Comparison of ENCODE assay signal across 21 cellular contexts in genomic region chr1:113821916-113822315, GRCh38. TPM values are rescaled to one million over a fixed set of nuclear protein-coding genes. Genes with fewer than 3 reads are reported as not detected.
DNase-seq lines count a peak whose midpoint lies in the region; ATAC-seq, FAIRE-seq and TF ChIP-seq lines count a peak whose summit lies in the region.
"Had no signal": no experiment of that assay in that cellular context is flagged by ENCODE, and none has a peak within 500 bp of the region (broad histone marks: within the 10 kb centered on the region; RNA-seq: fewer than 3 reads in every experiment).

No MANE protein-coding gene starts in this region.

- no peaks in the 10 kb centered on the region for H4K20me1 ChIP-seq in HCT116 (ENCODE audit: insufficient read depth)
- H4K20me1 ChIP-seq: BLaER1 had no signal

- no peak for DNase-seq in activated CD8-positive, alpha-beta T cell treated with anti-CD3 and anti-CD28 coated beads for 36 hours
- no peak for DNase-seq in activated CD8-positive, alpha-beta T cell treated with anti-CD3 and anti-CD28 coated beads, Interleukin-2, amount 10 ng/mL, durations not matched to agents 7 days and 5 days
- no peak for DNase-seq in A549 (ENCODE audit: low read depth in 1 of 2, low spot score in 1 of 2)
- no peak for DNase-seq in HCT116 (ENCODE audit: low read depth, low spot score)
- DNase-seq in memory B cell (ENCODE audit: low spot score in 2 of 2): no peak
- DNase-seq in DMS 273 (lab: John Stamatoyannopoulos, UW; ENCODE audit: unreplicated experiment): no peak
- DNase-seq in kidney: no peak
- no peak for DNase-seq in DMS153 (lab: John Stamatoyannopoulos, UW)
- DNase-seq: Calu3; CD8-positive, alpha-beta T cell; H7; NCI-H187; NCI-H2107; NCI-H510A treated with DMSO at 0.1 percent for 48 hours; NCI-H774; Right ventricle myocardium superior had no signal

- H3K27ac Mint-ChIP-seq in activated CD8-positive, alpha-beta T cell treated with anti-CD3 and anti-CD28 coated beads for 36 hours: peak overlapping the region; percentile 49
- H3K27ac Mint-ChIP-seq in activated CD8-positive, alpha-beta T cell treated with anti-CD3 and anti-CD28 coated beads, Interleukin-2, amount 10 ng/mL, durations not matched to agents 7 days and 5 days: no peak overlapping the region
- H3K27ac Mint-ChIP-seq in memory B cell: peak overlapping the region; percentile 41
- H3K27ac Mint-ChIP-seq: CD8-positive, alpha-beta T cell had no signal

- peak; percentile 13 for ATAC-seq in activated CD8-positive, alpha-beta T cell treated with anti-CD3 and anti-CD28 coated beads for 36 hours
- no peak for ATAC-seq in activated CD8-positive, alpha-beta T cell treated with anti-CD3 and anti-CD28 coated beads, Interleukin-2, amount 10 ng/mL, durations not matched to agents 7 days and 5 days
- ATAC-seq in A549: no peak
- ATAC-seq in HCT116: no peak
- ATAC-seq in memory B cell (ENCODE audit: low read depth): no peak
- ATAC-seq: CD8-positive, alpha-beta T cell had no signal

- H3K36me3 ChIP-seq in HCT116 (ENCODE audit: control insufficient read depth in 1 of 2, insufficient read depth in 2 of 2, low read length in 2 of 2): no peaks in the 10 kb centered on the region
- H3K36me3 ChIP-seq in kidney (ENCODE audit: control insufficient read depth in 1 of 2, insufficient read depth in 2 of 2, low read length in 2 of 2): no peaks in the 10 kb centered on the region
- H3K36me3 ChIP-seq: BLaER1 had no signal

- no peak for TF ChIP-seq CTCF in activated CD8-positive, alpha-beta T cell treated with anti-CD3 and anti-CD28 coated beads for 36 hours (IDR thresholded peaks at IDR 0.05)
- TF ChIP-seq CTCF in A549 (IDR thresholded peaks at IDR 0.05) (no peak), HCT116 (IDR thresholded peaks at IDR 0.05 in 2 of 3, conservative IDR thresholded peaks at IDR 0.05 in 1 of 3; ENCODE audit: borderline replicate concordance in 1 of 3, insufficient read depth in 1 of 3, low read depth in 2 of 3, low read length in 2 of 3) (no peak), kidney (IDR thresholded peaks at IDR 0.05; ENCODE audit: borderline replicate concordance, extremely low read depth, insufficient read depth) (no peak)

- no TSS peak for BruUV-seq in HCT116 (replicated peaks; lab: Mats Ljungman, UMichigan)

- no peaks in the 10 kb centered on the region for H3K4me1 Mint-ChIP-seq in activated CD8-positive, alpha-beta T cell treated with anti-CD3 and anti-CD28 coated beads for 36 hours (ENCODE audit: low read depth)
- no peaks in the 10 kb centered on the region for H3K4me1 Mint-ChIP-seq in activated CD8-positive, alpha-beta T cell treated with anti-CD3 and anti-CD28 coated beads, Interleukin-2, amount 10 ng/mL, durations not matched to agents 7 days and 5 days (ENCODE audit: low read depth)
- no peaks in the 10 kb centered on the region for H3K4me1 Mint-ChIP-seq in memory B cell

- TF ChIP-seq EP300 in A549 (IDR thresholded peaks at IDR 0.05): no peak

- H3K27ac ChIP-seq in A549 (no peak overlapping the region), HCT116 (ENCODE audit: low read depth, low read length) (no peak overlapping the region), kidney (ENCODE audit: low read depth in 2 of 2, low read length in 2 of 2) (no peak overlapping the region)
- H3K27ac ChIP-seq: BLaER1, KMS-11 had no signal

- H3K9ac ChIP-seq in HCT116 (ENCODE audit: low read length) (no peak overlapping the region), kidney (ENCODE audit: low read length in 2 of 2) (no peak overlapping the region)
- H3K9ac ChIP-seq: BLaER1, KMS-11 had no signal

- no peak overlapping the region for H3K4me3 ChIP-seq in A549
- H3K4me3 ChIP-seq in HCT116 (replicated peaks in 1 of 2; ENCODE audit: low read depth in 1 of 2, low read length in 2 of 2): no peak overlapping the region
- no peak overlapping the region for H3K4me3 ChIP-seq in kidney (ENCODE audit: low read length in 2 of 2)
- H3K4me3 ChIP-seq: BLaER1 had no signal

- CTCF ChIA-PET in activated CD8-positive, alpha-beta T cell treated with anti-CD3 and anti-CD28 coated beads for 36 hours (lab: Charles Lee): no interaction called here
- CTCF ChIA-PET in activated CD8-positive, alpha-beta T cell treated with anti-CD3 and anti-CD28 coated beads, Interleukin-2, amount 10 ng/mL, durations not matched to agents 7 days and 5 days (lab: Charles Lee): interaction anchor here (1.3 to 1.7 kb wide), 2 partner anchors 11 to 82 kb away, joined by 3 to 4 read pairs; partner anchors contain the start of gene AP4B1
- CTCF ChIA-PET in A549 (lab: Yijun Ruan, JAX): no interaction called here
- CTCF ChIA-PET in HCT116 (lab: Charles Lee): no interaction called here

- H3K4me2 ChIP-seq in A549: no peak overlapping the region
- H3K4me2 ChIP-seq in HCT116 (ENCODE audit: low read length): no peak overlapping the region
- H3K4me2 ChIP-seq: BLaER1, KMS-11 had no signal

- POLR2A ChIA-PET in activated CD8-positive, alpha-beta T cell treated with anti-CD3 and anti-CD28 coated beads for 36 hours (lab: Charles Lee): no interaction called here
- POLR2A ChIA-PET in activated CD8-positive, alpha-beta T cell treated with anti-CD3 and anti-CD28 coated beads, Interleukin-2, amount 10 ng/mL, durations not matched to agents 7 days and 5 days (lab: Charles Lee): no interaction called here
- POLR2A ChIA-PET in A549 (lab: Yijun Ruan, JAX): no interaction called here
- POLR2A ChIA-PET in HCT116 (lab: Charles Lee): no interaction called here

- no peaks in the 10 kb centered on the region for H3K9me3 ChIP-seq in A549
- H3K9me3 ChIP-seq in HCT116 (ENCODE audit: control insufficient read depth in 1 of 2, insufficient read depth in 1 of 2, low read depth in 1 of 2, low read length in 2 of 2): no peaks in the 10 kb centered on the region
- no peaks in the 10 kb centered on the region for H3K9me3 ChIP-seq in kidney (ENCODE audit: control insufficient read depth in 1 of 2, low read length in 2 of 2)
- H3K9me3 ChIP-seq: BLaER1 had no signal

- intact Hi-C loops in activated CD8-positive, alpha-beta T cell treated with anti-CD3 and anti-CD28 coated beads for 36 hours (cut with micrococcal nuclease): no loop called here
- intact Hi-C loops in HCT116 (cut with micrococcal nuclease): no loop called here
- intact Hi-C loops in kidney (cut with DNase I): no loop called here

- no peaks in the 10 kb centered on the region for H3K9me3 Mint-ChIP-seq in activated CD8-positive, alpha-beta T cell treated with anti-CD3 and anti-CD28 coated beads for 36 hours
- no peaks in the 10 kb centered on the region for H3K9me3 Mint-ChIP-seq in activated CD8-positive, alpha-beta T cell treated with anti-CD3 and anti-CD28 coated beads, Interleukin-2, amount 10 ng/mL, durations not matched to agents 7 days and 5 days (ENCODE audit: insufficient read depth)
- no peaks in the 10 kb centered on the region for H3K9me3 Mint-ChIP-seq in memory B cell
- H3K9me3 Mint-ChIP-seq: CD8-positive, alpha-beta T cell had no signal

- H3K4me1 ChIP-seq in A549: no peaks in the 10 kb centered on the region
- peaks cover 0 to 3% of the 10 kb centered on the region in 2 experiments; a peak in 1 of 4 replicates for H3K4me1 ChIP-seq in HCT116 (ENCODE audit: control insufficient read depth in 1 of 2, insufficient read depth in 2 of 2, low read length in 2 of 2)
- no peaks in the 10 kb centered on the region for H3K4me1 ChIP-seq in kidney (ENCODE audit: control insufficient read depth in 1 of 2, insufficient read depth in 1 of 2, low read depth in 1 of 2, low read length in 2 of 2)
- H3K4me1 ChIP-seq: BLaER1 had no signal

- H3K36me3 Mint-ChIP-seq in activated CD8-positive, alpha-beta T cell treated with anti-CD3 and anti-CD28 coated beads for 36 hours (ENCODE audit: low read depth): peaks cover 41% of the 10 kb centered on the region
- H3K36me3 Mint-ChIP-seq in activated CD8-positive, alpha-beta T cell treated with anti-CD3 and anti-CD28 coated beads, Interleukin-2, amount 10 ng/mL, durations not matched to agents 7 days and 5 days (ENCODE audit: low read depth): peaks cover 55% of the 10 kb centered on the region
- H3K36me3 Mint-ChIP-seq in memory B cell: peaks cover 17% of the 10 kb centered on the region

- H3K27me3 Mint-ChIP-seq in activated CD8-positive, alpha-beta T cell treated with anti-CD3 and anti-CD28 coated beads for 36 hours: no peaks in the 10 kb centered on the region
- no peaks in the 10 kb centered on the region for H3K27me3 Mint-ChIP-seq in activated CD8-positive, alpha-beta T cell treated with anti-CD3 and anti-CD28 coated beads, Interleukin-2, amount 10 ng/mL, durations not matched to agents 7 days and 5 days (ENCODE audit: low read depth)
- H3K27me3 Mint-ChIP-seq in memory B cell: no peaks in the 10 kb centered on the region

- H3K9me2 ChIP-seq in HCT116 (ENCODE audit: insufficient read depth): no peaks in the 10 kb centered on the region

- TF ChIP-seq POLR2A in A549 (IDR thresholded peaks at IDR 0.05; ENCODE audit: low read length): no peak
- no peak for TF ChIP-seq POLR2A in HCT116 (IDR thresholded peaks at IDR 0.05; ENCODE audit: borderline replicate concordance, extremely low read depth, insufficient read depth, insufficient read length)

- peak overlapping the region; percentile 3 for H2AFZ ChIP-seq in HCT116 (ENCODE audit: low read depth, low read length, poor library complexity, severe bottlenecking)

- no peaks in the 10 kb centered on the region for H3K27me3 ChIP-seq in HCT116 (ENCODE audit: insufficient read depth, low read length)
- H3K27me3 ChIP-seq: BLaER1 had no signal

- H3K4me3 Mint-ChIP-seq in activated CD8-positive, alpha-beta T cell treated with anti-CD3 and anti-CD28 coated beads for 36 hours: no peak overlapping the region
- no peak overlapping the region for H3K4me3 Mint-ChIP-seq in activated CD8-positive, alpha-beta T cell treated with anti-CD3 and anti-CD28 coated beads, Interleukin-2, amount 10 ng/mL, durations not matched to agents 7 days and 5 days
- no peak overlapping the region for H3K4me3 Mint-ChIP-seq in memory B cell
- H3K4me3 Mint-ChIP-seq: CD8-positive, alpha-beta T cell had no signal

- FAIRE-seq in A549 (lab: Jason Lieb, UNC): no peak
- FAIRE-seq in kidney (lab: Jason Lieb, UNC): no peak
- FAIRE-seq: A204.1, GM12892, GM18507 had no signal

- RAD21 ChIA-PET in HCT116 (lab: Charles Lee; ENCODE audit: low non-redundant PET in 1 of 2, low total read pairs in 2 of 2, uncharacterized antibody in 2 of 2, unreplicated experiment in 2 of 2): no interaction called here

- H3K79me2 ChIP-seq in HCT116 (ENCODE audit: insufficient read depth, low read length): no peaks in the 10 kb centered on the region

- WGBS in A549 (ENCODE audit: missing lambda C conversion rate): 53% methylated on average over 1 of the region's 1 CpG

- TF ChIP-seq RAD21 in A549 (conservative IDR thresholded peaks at IDR 0.05 in 1 of 2, IDR thresholded peaks at IDR 0.05 in 1 of 2) (no peak), HCT116 (IDR thresholded peaks at IDR 0.05; ENCODE audit: low read depth) (no peak)

RNA-seq across cellular contexts. Expression of gene RSBN1, which starts 9.6 kb away (rescaled TPM):
- 10 to 100 TPM; 25.6 to 28.3 TPM for total RNA-seq in activated CD8-positive, alpha-beta T cell treated with anti-CD3 and anti-CD28 coated beads for 36 hours
- 10 to 100 TPM; 27.3 to 29.9 TPM for total RNA-seq in activated CD8-positive, alpha-beta T cell treated with anti-CD3 and anti-CD28 coated beads, Interleukin-2, amount 10 ng/mL, durations not matched to agents 7 days and 5 days
- polyA plus RNA-seq in A549 (2011; rRNA removed) (8.8 and 9.7 TPM in 2 replicates), A549 (2017; fragmentation: RNase III; extraction: RNeasy Plus Mini Kit Qiagen cat#74134 plus additional on column Dnase treatment) (2.9 to 3.0 TPM (median 2.9 TPM) in 3 replicates), kidney (ENCODE audit: insufficient read depth, low read depth, low replicate concordance) (4.0 TPM)
- polyA plus RNA-seq in A549 (2012; cell fraction: cytosol; rRNA removed): 1.8 and 2.4 TPM in 2 replicates
- polyA plus RNA-seq in A549 (2012; cell fraction: nucleus; rRNA removed): 1.9 and 2.1 TPM in 2 replicates
- 8.0 and 9.0 TPM in 2 replicates for polyA minus RNA-seq in A549 (2011; rRNA and poly(A)+ RNA removed)
- total RNA-seq in HCT116 (2021; ENCODE audit: unreplicated experiment) (16.6 TPM), kidney (22.0 TPM)
- polyA plus RNA-seq in HCT116 (2012): 11.9 and 12.2 TPM in 2 replicates

RNA-seq across cellular contexts. Expression of gene PTPN22, which starts 49.6 kb away (rescaled TPM):
- total RNA-seq in activated CD8-positive, alpha-beta T cell treated with anti-CD3 and anti-CD28 coated beads for 36 hours: 10 to 100 TPM; 54.0 to 56.0 TPM
- 10 to 100 TPM; 74.8 to 78.9 TPM for total RNA-seq in activated CD8-positive, alpha-beta T cell treated with anti-CD3 and anti-CD28 coated beads, Interleukin-2, amount 10 ng/mL, durations not matched to agents 7 days and 5 days
- polyA plus RNA-seq in A549 (2011; rRNA removed) (not detected in 2 replicates), A549 (2017; fragmentation: RNase III; extraction: RNeasy Plus Mini Kit Qiagen cat#74134 plus additional on column Dnase treatment) (not detected in 3 replicates), kidney (ENCODE audit: insufficient read depth, low read depth, low replicate concordance) (0.32 TPM)
- not detected in 2 replicates for polyA plus RNA-seq in A549 (2012; cell fraction: cytosol; rRNA removed)
- polyA plus RNA-seq in A549 (2012; cell fraction: nucleus; rRNA removed): not detected in 2 replicates
- polyA minus RNA-seq in A549 (2011; rRNA and poly(A)+ RNA removed): not detected in 2 replicates
- total RNA-seq in HCT116 (2021; ENCODE audit: unreplicated experiment) (0.17 TPM), kidney (6.6 TPM)
- polyA plus RNA-seq in HCT116 (2012): 0.08 TPM in 1 of 2 replicates, not detected in the other
- total RNA-seq: H7 had no signal
